ENCODE assay signal across 15 cellular contexts in the genomic region with DNA sequence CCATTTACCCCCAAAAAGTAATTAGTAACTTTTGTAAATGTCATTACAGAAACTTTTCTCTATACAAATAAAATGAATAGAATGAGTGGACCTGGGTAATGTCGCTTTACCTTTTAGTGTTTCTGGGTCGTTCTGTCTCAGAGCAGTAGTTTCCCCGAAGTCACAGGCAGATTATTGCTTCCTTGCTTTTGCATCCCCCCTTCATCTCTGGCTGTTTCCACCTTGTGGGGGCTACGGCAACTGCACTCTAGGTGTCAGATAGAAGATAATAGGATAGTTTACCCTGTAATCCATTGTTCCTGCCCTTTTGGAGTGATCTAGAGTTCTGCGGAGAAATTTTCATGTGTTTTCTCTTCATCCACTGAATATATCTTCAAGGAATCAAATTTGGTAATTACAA.
DNase-seq lines count a peak whose midpoint lies in the region; ATAC-seq and TF ChIP-seq lines count a peak whose summit lies in the region.
"Had no signal": no experiment of that assay in that cellular context is flagged by ENCODE, and none has a peak within 500 bp of the region (broad histone marks: within the 10 kb centered on the region; RNA-seq: fewer than 3 reads in every experiment).

No MANE protein-coding gene starts in this region.

- peaks cover 11% of the 10 kb centered on the region for H3K4me1 Mint-ChIP-seq in endodermal cell
- no peaks in the 10 kb centered on the region for H3K4me1 Mint-ChIP-seq in T-cell
- no peaks in the 10 kb centered on the region for H3K4me1 Mint-ChIP-seq in CD8-positive, alpha-beta T cell (ENCODE audit: low read depth)
- H3K4me1 Mint-ChIP-seq: activated naive CD8-positive, alpha-beta T cell treated with anti-CD3 and anti-CD28 coated beads for 36 hours had no signal

- peak; percentile 84 for TF ChIP-seq CTCF in endodermal cell (conservative IDR thresholded peaks at IDR 0.05)
- TF ChIP-seq CTCF in CD8-positive, alpha-beta T cell (IDR thresholded peaks at IDR 0.05) = no peak

- DNase-seq in H7 (peak; percentile 52), NCI-H82 treated with DMSO at 0.1 percent for 48 hours (lab: John Stamatoyannopoulos, UW; ENCODE audit: unreplicated experiment) (peak; percentile 33), endodermal cell (peak; percentile 88), neuronal stem cell (ENCODE audit: low spot score) (peak; percentile 17), T-cell (no peak), DMS79 treated with DMSO at 0.1 percent for 48 hours (lab: John Stamatoyannopoulos, UW) (no peak)
- no peak for DNase-seq in CD8-positive, alpha-beta T cell
- DNase-seq: activated naive CD8-positive, alpha-beta T cell treated with anti-CD3 and anti-CD28 coated beads for 36 hours; colonic mucosa; Karpas-422; left cardiac atrium; PC-9; T-helper 9 cell; transverse colon had no signal

- H3K27ac ChIP-seq in endodermal cell (ENCODE audit: low read depth, low read length) (no peak overlapping the region), neuronal stem cell (replicated peaks; ENCODE audit: low read length) (no peak overlapping the region)
- H3K27ac ChIP-seq in CD8-positive, alpha-beta T cell (ENCODE audit: low read depth, low read length) = no peak overlapping the region
- H3K27ac ChIP-seq: colonic mucosa, neutrophil, PC-9, transverse colon had no signal

- CTCF ChIA-PET in T-cell (lab: Charles Lee) = no interaction called here
- CTCF ChIA-PET in CD8-positive, alpha-beta T cell (lab: Charles Lee) = no interaction called here

- no peak overlapping the region for H3K4me3 Mint-ChIP-seq in endodermal cell
- no peak overlapping the region for H3K4me3 Mint-ChIP-seq in T-cell
- no peak overlapping the region for H3K4me3 Mint-ChIP-seq in CD8-positive, alpha-beta T cell
- H3K4me3 Mint-ChIP-seq: activated naive CD8-positive, alpha-beta T cell treated with anti-CD3 and anti-CD28 coated beads for 36 hours had no signal

- no peak overlapping the region for H2AK5ac ChIP-seq in neuronal stem cell (ENCODE audit: low read depth, low read length)

- 54 to 75% methylated on average over 2 to 5 of the region's 5 CpGs for WGBS in endodermal cell (ENCODE audit: insufficient coverage in 1 of 2, insufficient read length in 1 of 2), 2 experiments
- WGBS in neuronal stem cell (ENCODE audit: extremely low coverage in 2 of 2, insufficient read length in 2 of 2, insufficient replicate concordance in 1 of 2), 2 donors = no CpG with 5 or more reads among the region's 5 CpGs

- no peak overlapping the region for H3K4me2 ChIP-seq in neuronal stem cell (ENCODE audit: insufficient read depth, low read length, poor library complexity, severe bottlenecking)
- H3K4me2 ChIP-seq: PC-9 had no signal

- no peak overlapping the region for H2BK5ac ChIP-seq in neuronal stem cell (ENCODE audit: low read length)

- H3K4me1 ChIP-seq in endodermal cell (ENCODE audit: control insufficient read depth, insufficient read depth, low read length) = no peaks in the 10 kb centered on the region
- peaks cover 0 to 2% of the 10 kb centered on the region in 2 donors for H3K4me1 ChIP-seq in neuronal stem cell (ENCODE audit: control insufficient read depth in 2 of 2, insufficient read depth in 1 of 2, low read depth in 1 of 2, low read length in 2 of 2)
- H3K4me1 ChIP-seq in CD8-positive, alpha-beta T cell (ENCODE audit: insufficient read depth, low read length) = no peaks in the 10 kb centered on the region
- H3K4me1 ChIP-seq: colonic mucosa, transverse colon had no signal

- H3K27me3 Mint-ChIP-seq in endodermal cell (ENCODE audit: insufficient read depth) = no peaks in the 10 kb centered on the region
- H3K27me3 Mint-ChIP-seq in T-cell = no peaks in the 10 kb centered on the region
- no peaks in the 10 kb centered on the region for H3K27me3 Mint-ChIP-seq in CD8-positive, alpha-beta T cell (ENCODE audit: low read depth)
- H3K27me3 Mint-ChIP-seq: activated naive CD8-positive, alpha-beta T cell treated with anti-CD3 and anti-CD28 coated beads for 36 hours had no signal

- H3K36me3 ChIP-seq in H7 (replicated peaks; ENCODE audit: control insufficient read depth, insufficient read depth, low read length) (no peaks in the 10 kb centered on the region), endodermal cell (ENCODE audit: control insufficient read depth, insufficient read depth, low read length) (no peaks in the 10 kb centered on the region), neuronal stem cell (replicated peaks in 1 of 2; ENCODE audit: control insufficient read depth in 2 of 2, insufficient read depth in 2 of 2, low read length in 2 of 2) (no peaks in the 10 kb centered on the region)
- H3K36me3 ChIP-seq in CD8-positive, alpha-beta T cell (ENCODE audit: insufficient read depth, low read length) = no peaks in the 10 kb centered on the region
- H3K36me3 ChIP-seq: colonic mucosa, neutrophil, transverse colon had no signal

- intact Hi-C loops in CD8-positive, alpha-beta T cell (cut with DNase I, micrococcal nuclease) = no loop called here

- H3K9me3 Mint-ChIP-seq in endodermal cell (no peaks in the 10 kb centered on the region), T-cell (peaks cover 0 to 8% (median 5%) of the 10 kb centered on the region in 3 donors)
- H3K9me3 Mint-ChIP-seq in CD8-positive, alpha-beta T cell = peaks cover 5% of the 10 kb centered on the region
- H3K9me3 Mint-ChIP-seq: activated naive CD8-positive, alpha-beta T cell treated with anti-CD3 and anti-CD28 coated beads for 36 hours had no signal

- no peak overlapping the region for H4K91ac ChIP-seq in neuronal stem cell (ENCODE audit: low read depth, low read length, poor library complexity)

- H3K18ac ChIP-seq in neuronal stem cell (ENCODE audit: low read length) = no peak overlapping the region

- H3K27ac Mint-ChIP-seq in endodermal cell (no peak overlapping the region), T-cell (no peak overlapping the region)
- H3K27ac Mint-ChIP-seq in CD8-positive, alpha-beta T cell = no peak overlapping the region
- H3K27ac Mint-ChIP-seq: activated naive CD8-positive, alpha-beta T cell treated with anti-CD3 and anti-CD28 coated beads for 36 hours had no signal

- H3K14ac ChIP-seq in neuronal stem cell (ENCODE audit: low read length) = no peak overlapping the region

- H2BK120ac ChIP-seq in neuronal stem cell (ENCODE audit: low read depth, low read length) = no peak overlapping the region

- no peak overlapping the region for H3K9ac ChIP-seq in endodermal cell (ENCODE audit: extremely low read depth, low read length, poor library complexity, severe bottlenecking)
- H3K9ac ChIP-seq in neuronal stem cell (ENCODE audit: low read depth, low read length, poor library complexity) = no peak overlapping the region

- no peak overlapping the region for H2BK15ac ChIP-seq in neuronal stem cell (ENCODE audit: low read length)

- no peak overlapping the region for H4K8ac ChIP-seq in neuronal stem cell (ENCODE audit: low read depth, low read length)

- no peaks in the 10 kb centered on the region for H3K36me3 Mint-ChIP-seq in endodermal cell (ENCODE audit: low read depth)
- no peaks in the 10 kb centered on the region for H3K36me3 Mint-ChIP-seq in T-cell
- no peaks in the 10 kb centered on the region for H3K36me3 Mint-ChIP-seq in CD8-positive, alpha-beta T cell
- H3K36me3 Mint-ChIP-seq: activated naive CD8-positive, alpha-beta T cell treated with anti-CD3 and anti-CD28 coated beads for 36 hours had no signal

- POLR2A ChIA-PET in T-cell (lab: Charles Lee) = no interaction called here
- POLR2A ChIA-PET in CD8-positive, alpha-beta T cell (lab: Charles Lee) = no interaction called here

- no peak overlapping the region for H3K23ac ChIP-seq in neuronal stem cell (ENCODE audit: low read depth, low read length, poor library complexity)

- no peak overlapping the region for H3K4ac ChIP-seq in neuronal stem cell (ENCODE audit: low read length)

- no peak overlapping the region for H3K4me3 ChIP-seq in H7 (ENCODE audit: insufficient read depth, low read depth, low read length)
- H3K4me3 ChIP-seq in endodermal cell (ENCODE audit: low read length) = no peak overlapping the region
- no peak overlapping the region for H3K4me3 ChIP-seq in neuronal stem cell (ENCODE audit: low read length in 2 of 2)
- no peak overlapping the region for H3K4me3 ChIP-seq in CD8-positive, alpha-beta T cell (ENCODE audit: low read depth, low read length)
- H3K4me3 ChIP-seq: colonic mucosa, PC-9, transverse colon had no signal

- H2BK12ac ChIP-seq in neuronal stem cell (ENCODE audit: low read length) = no peak overlapping the region

- no peaks in the 10 kb centered on the region for H3K9me3 ChIP-seq in endodermal cell (ENCODE audit: control insufficient read depth, low read length)
- no peaks in the 10 kb centered on the region for H3K9me3 ChIP-seq in neuronal stem cell (replicated peaks in 1 of 2; ENCODE audit: control insufficient read depth in 2 of 2, insufficient read depth in 1 of 2, low read depth in 1 of 2, low read length in 2 of 2)
- no peaks in the 10 kb centered on the region for H3K9me3 ChIP-seq in CD8-positive, alpha-beta T cell (ENCODE audit: low read length)
- H3K9me3 ChIP-seq: colonic mucosa, neutrophil, transverse colon had no signal

- no peak overlapping the region for H2AFZ ChIP-seq in neuronal stem cell (ENCODE audit: low read length)
- H2AFZ ChIP-seq: PC-9 had no signal

- ATAC-seq in T-cell (replicated peaks in 1 of 4) = no peak
- no peak for ATAC-seq in CD8-positive, alpha-beta T cell
- ATAC-seq: left cardiac atrium had no signal

- H3K27me3 ChIP-seq in H7 (ENCODE audit: control insufficient read depth, insufficient read depth, low read length) (no peaks in the 10 kb centered on the region), endodermal cell (ENCODE audit: control insufficient read depth, insufficient read depth, low read length, poor library complexity, severe bottlenecking) (no peaks in the 10 kb centered on the region), neuronal stem cell (ENCODE audit: control insufficient read depth in 3 of 3, insufficient read depth in 3 of 3, low read depth in 1 of 3, low read length in 3 of 3) (no peaks in the 10 kb centered on the region)
- no peaks in the 10 kb centered on the region for H3K27me3 ChIP-seq in CD8-positive, alpha-beta T cell (ENCODE audit: insufficient read depth, low read length)
- H3K27me3 ChIP-seq: colonic mucosa, neutrophil, transverse colon had no signal

- H3K79me1 ChIP-seq in neuronal stem cell (ENCODE audit: low read depth, low read length) = no peaks in the 10 kb centered on the region

Comparison
In these comparisons a context has a peak if more than half of its experiments do, and no peak if none do; other contexts are left out.
1. DNase-seq: peak in H7 (single experiment), NCI-H82 treated with DMSO at 0.1 percent for 48 hours (single experiment), endodermal cell (single experiment) and neuronal stem cell (single experiment); none in T-cell (0 of 34), DMS79 treated with DMSO at 0.1 percent for 48 hours (single experiment) and CD8-positive, alpha-beta T cell (0 of 7).